ENCODE assay signal across 19 cellular contexts in the genomic region with DNA sequence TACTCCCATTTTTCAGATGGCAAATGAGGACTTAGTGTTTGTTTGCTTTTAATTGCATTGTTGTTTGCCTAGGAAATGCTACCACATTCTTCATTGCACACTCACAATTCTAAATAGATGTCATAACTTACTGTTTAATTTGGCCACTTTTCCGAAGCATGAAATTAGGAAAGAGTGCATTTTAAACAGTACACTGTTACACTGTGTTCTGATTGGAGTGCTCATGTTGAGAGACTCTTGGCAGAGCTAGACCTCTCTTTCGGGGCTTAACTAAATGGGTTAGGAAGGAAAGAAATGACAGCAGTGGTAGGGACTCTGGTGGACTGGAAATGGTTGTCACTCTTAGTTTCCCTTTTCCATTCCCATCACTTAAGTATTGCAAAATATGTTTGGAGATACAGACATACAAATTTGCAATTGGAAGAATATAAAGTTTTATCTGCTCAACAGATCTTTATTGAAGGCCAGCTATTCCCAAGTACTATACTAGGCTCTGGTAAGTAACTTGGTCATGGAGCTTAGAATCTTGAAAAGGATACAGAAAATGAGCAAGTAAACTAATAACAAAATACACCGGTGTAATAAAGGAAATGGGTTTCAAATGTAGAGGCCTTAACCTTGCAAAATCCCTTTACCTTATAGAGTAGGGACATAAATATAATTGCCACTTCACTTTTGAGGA.
DNase-seq lines count a peak whose midpoint lies in the region; ATAC-seq, FAIRE-seq and TF ChIP-seq lines count a peak whose summit lies in the region.
"Had no signal": no experiment of that assay in that cellular context is flagged by ENCODE, and none has a peak within 500 bp of the region (broad histone marks: within the 10 kb centered on the region; RNA-seq: fewer than 3 reads in every experiment).

No MANE protein-coding gene starts in this region.

- H3K9ac ChIP-seq in liver (ENCODE audit: low read depth in 1 of 2, low read length in 2 of 2) (no peak overlapping the region), HepG2 (ENCODE audit: insufficient read depth, low read depth, low read length) (no peak overlapping the region)

- intact Hi-C loops in HepG2 (cut with micrococcal nuclease; ENCODE audit: unreplicated experiment): no loop called here
- intact Hi-C loops in left lung (cut with DNase I): no loop called here
- intact Hi-C loops in upper lobe of right lung (cut with DNase I): no loop called here

- H3K36me3 ChIP-seq in liver (ENCODE audit: control insufficient read depth in 4 of 4, insufficient read depth in 3 of 4, low read depth in 1 of 4, low read length in 3 of 4): peaks cover 0 to 12% (median 1%) of the 10 kb centered on the region in 4 donors
- no peaks in the 10 kb centered on the region for H3K36me3 ChIP-seq in HepG2 (replicated peaks in 1 of 2; ENCODE audit: control insufficient read depth in 1 of 2, insufficient read depth in 2 of 2, low read length in 2 of 2)
- peaks cover 0 to 68% of the 10 kb centered on the region in 2 donors for H3K36me3 ChIP-seq in left lung
- H3K36me3 ChIP-seq in upper lobe of right lung: peaks cover 18% of the 10 kb centered on the region

- CTCF ChIA-PET in HepG2 (lab: Yijun Ruan, JAX; ENCODE audit: low intra/inter-chr PET ratio, low total read pairs): no interaction called here

- H3K27me3 ChIP-seq in liver (ENCODE audit: control insufficient read depth in 4 of 4, insufficient read depth in 4 of 4, low read length in 3 of 4) (no peaks in the 10 kb centered on the region), HepG2 (ENCODE audit: control insufficient read depth in 1 of 2, insufficient read depth in 2 of 2, low read length in 2 of 2) (no peaks in the 10 kb centered on the region), left lung (no peaks in the 10 kb centered on the region), upper lobe of right lung (no peaks in the 10 kb centered on the region)

- DNase-seq in HepG2 (ENCODE audit: low spot score) (no peak), left lung (no peak), upper lobe of right lung (no peak), HuH-7 (ENCODE audit: low spot score) (no peak), DMS79 treated with DMSO at 0.1 percent for 48 hours (lab: John Stamatoyannopoulos, UW) (no peak), G401 (ENCODE audit: low spot score) (no peak)
- DNase-seq: ACHN; Calu3; CD4-positive, CD25-positive, alpha-beta regulatory T cell; DMS79; GDM1; HFFc6; NCI-H2081 treated with DMSO at 0.1 percent for 48 hours; NCI-H2227 treated with DMSO at 0.1 percent for 48 hours; NCI-H524 treated with DMSO at 0.1 percent for 48 hours had no signal

- H3K79me2 ChIP-seq in HepG2 (ENCODE audit: insufficient read depth, low read length): no peaks in the 10 kb centered on the region

- TF ChIP-seq EP300 in HepG2 (IDR thresholded peaks at IDR 0.05; ENCODE audit: low read depth in 2 of 2, low read length in 2 of 2) (no peak), HepG2 (CRISPR knock-in tag; IDR thresholded peaks at IDR 0.05; ENCODE audit: borderline replicate concordance) (no peak)

- H3K4me3 ChIP-seq in liver (ENCODE audit: low read depth in 1 of 3, low read length in 3 of 3): no peak overlapping the region
- H3K4me3 ChIP-seq in HepG2 (replicated peaks in 1 of 3; ENCODE audit: insufficient read depth in 1 of 3, low read depth in 2 of 3, low read length in 3 of 3): no peak overlapping the region
- no peak overlapping the region for H3K4me3 ChIP-seq in left lung
- H3K4me3 ChIP-seq in upper lobe of right lung: no peak overlapping the region
- H3K4me3 ChIP-seq: PC-9 had no signal

- H3K4me1 ChIP-seq in liver (ENCODE audit: control insufficient read depth in 4 of 4, insufficient read depth in 4 of 4, low read length in 3 of 4) (peaks cover 0 to 30% (median 29%) of the 10 kb centered on the region in 4 donors), HepG2 (ENCODE audit: insufficient read depth, low read length) (no peaks in the 10 kb centered on the region), left lung (no peaks in the 10 kb centered on the region), upper lobe of right lung (no peaks in the 10 kb centered on the region)

- BruUV-seq in HepG2 (replicated peaks; lab: Mats Ljungman, UMichigan): no TSS peak

- peak overlapping the region; percentile 56 to 76 for H3K27ac ChIP-seq in liver (ENCODE audit: low read depth in 1 of 2, low read length in 2 of 2)
- no peak overlapping the region for H3K27ac ChIP-seq in HepG2 (ENCODE audit: extremely low read length, insufficient read depth, low read length)
- peak overlapping the region; percentile 48 for H3K27ac ChIP-seq in VCaP
- peak overlapping the region; percentile 2 to 20 for H3K27ac ChIP-seq in left lung
- no peak overlapping the region for H3K27ac ChIP-seq in upper lobe of right lung
- H3K27ac ChIP-seq: PC-9 had no signal

- no peak overlapping the region for H3K4me2 ChIP-seq in HepG2 (ENCODE audit: low read depth, low read length)
- H3K4me2 ChIP-seq: PC-9 had no signal

- TF ChIP-seq POLR2A in HepG2 (IDR thresholded peaks at IDR 0.05; ENCODE audit: insufficient read depth in 1 of 2, low read depth in 2 of 2, low read length in 2 of 2): no peak

- POLR2A ChIA-PET in HepG2 (lab: Yijun Ruan, JAX): no interaction called here

- WGBS in liver: 55% methylated on average over 3 of the region's 3 CpGs
- WGBS in HepG2 (ENCODE audit: low lambda C conversion rate): 97% methylated on average over 3 of the region's 3 CpGs

- no peak for FAIRE-seq in HepG2 (lab: Jason Lieb, UNC)
- FAIRE-seq: H1 had no signal

- TF ChIP-seq RAD21 in liver (IDR thresholded peaks at IDR 0.05): peak; percentile 27 to 43
- no peak for TF ChIP-seq RAD21 in HepG2 (CRISPR knock-in tag; IDR thresholded peaks at IDR 0.05)

- ATAC-seq in HepG2 (no peak), left lung (peak; percentile 93), upper lobe of right lung (peak; percentile 96)

- in situ Hi-C loops in HepG2 (cut with HindIII; ENCODE audit: extremely low pct_ligation_motif_present, low pct_unique_long_range_greater_than_20kb) (no loop called here), G401 (cut with HindIII; ENCODE audit: low sequenced_read_pairs) (no loop called here)

- H3K9me3 ChIP-seq in liver (ENCODE audit: control insufficient read depth in 4 of 4, low read length in 3 of 4): no peaks in the 10 kb centered on the region
- H3K9me3 ChIP-seq in HepG2 (ENCODE audit: low read length): no peaks in the 10 kb centered on the region
- no peaks in the 10 kb centered on the region for H3K9me3 ChIP-seq in left lung
- no peaks in the 10 kb centered on the region for H3K9me3 ChIP-seq in upper lobe of right lung

- no peak overlapping the region for H2AFZ ChIP-seq in HepG2 (ENCODE audit: low read length)
- H2AFZ ChIP-seq: PC-9 had no signal

- no peaks in the 10 kb centered on the region for H4K20me1 ChIP-seq in HepG2 (ENCODE audit: insufficient read depth, low read length)

- no peak for TF ChIP-seq CTCF in liver (IDR thresholded peaks at IDR 0.05; ENCODE audit: low read depth, low read length, missing input control)
- no peak for TF ChIP-seq CTCF in HepG2 (CRISPR knock-in tag; IDR thresholded peaks at IDR 0.05)
- no peak for TF ChIP-seq CTCF in VCaP (conservative IDR thresholded peaks at IDR 0.05)
- TF ChIP-seq CTCF in left lung (IDR thresholded peaks at IDR 0.05): no peak
- TF ChIP-seq CTCF in upper lobe of right lung (IDR thresholded peaks at IDR 0.05): no peak

TF ChIP-seq in liver, 16 proteins besides CTCF, POLR2A, EP300 and RAD21 (continues in another document):
- TF ChIP-seq YY1 (IDR thresholded peaks at IDR 0.05) (peak; percentile 90), HNF4G (IDR thresholded peaks at IDR 0.05) (peak; percentile 38), FOXA1 (IDR thresholded peaks at IDR 0.05) (peak; percentile 90)
- TF ChIP-seq, protein P1, sequence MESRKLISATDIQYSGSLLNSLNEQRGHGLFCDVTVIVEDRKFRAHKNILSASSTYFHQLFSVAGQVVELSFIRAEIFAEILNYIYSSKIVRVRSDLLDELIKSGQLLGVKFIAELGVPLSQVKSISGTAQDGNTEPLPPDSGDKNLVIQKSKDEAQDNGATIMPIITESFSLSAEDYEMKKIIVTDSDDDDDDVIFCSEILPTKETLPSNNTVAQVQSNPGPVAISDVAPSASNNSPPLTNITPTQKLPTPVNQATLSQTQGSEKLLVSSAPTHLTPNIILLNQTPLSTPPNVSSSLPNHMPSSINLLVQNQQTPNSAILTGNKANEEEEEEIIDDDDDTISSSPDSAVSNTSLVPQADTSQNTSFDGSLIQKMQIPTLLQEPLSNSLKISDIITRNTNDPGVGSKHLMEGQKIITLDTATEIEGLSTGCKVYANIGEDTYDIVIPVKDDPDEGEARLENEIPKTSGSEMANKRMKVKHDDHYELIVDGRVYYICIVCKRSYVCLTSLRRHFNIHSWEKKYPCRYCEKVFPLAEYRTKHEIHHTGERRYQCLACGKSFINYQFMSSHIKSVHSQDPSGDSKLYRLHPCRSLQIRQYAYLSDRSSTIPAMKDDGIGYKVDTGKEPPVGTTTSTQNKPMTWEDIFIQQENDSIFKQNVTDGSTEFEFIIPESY (IDR thresholded peaks at IDR 0.05): peak; percentile 87
- TF ChIP-seq, protein P2, sequence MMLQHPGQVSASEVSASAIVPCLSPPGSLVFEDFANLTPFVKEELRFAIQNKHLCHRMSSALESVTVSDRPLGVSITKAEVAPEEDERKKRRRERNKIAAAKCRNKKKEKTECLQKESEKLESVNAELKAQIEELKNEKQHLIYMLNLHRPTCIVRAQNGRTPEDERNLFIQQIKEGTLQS (IDR thresholded peaks at IDR 0.05): peak; percentile 85

TF ChIP-seq in HepG2, 621 proteins besides CTCF, POLR2A, EP300 and RAD21 (continues in another document):
- TF ChIP-seq ZNF274 (CRISPR knock-in tag; IDR thresholded peaks at IDR 0.05) (no peak), NR2F2 (IDR thresholded peaks at IDR 0.05; ENCODE audit: borderline replicate concordance, low read depth) (no peak), EED (CRISPR knock-in tag; IDR thresholded peaks at IDR 0.05) (no peak), SALL1 (CRISPR knock-in tag; IDR thresholded peaks at IDR 0.05) (no peak)
- TF ChIP-seq, protein P3, sequence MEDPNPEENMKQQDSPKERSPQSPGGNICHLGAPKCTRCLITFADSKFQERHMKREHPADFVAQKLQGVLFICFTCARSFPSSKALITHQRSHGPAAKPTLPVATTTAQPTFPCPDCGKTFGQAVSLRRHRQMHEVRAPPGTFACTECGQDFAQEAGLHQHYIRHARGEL (CRISPR knock-in tag; IDR thresholded peaks at IDR 0.05): no peak
- TF ChIP-seq, protein P4, sequence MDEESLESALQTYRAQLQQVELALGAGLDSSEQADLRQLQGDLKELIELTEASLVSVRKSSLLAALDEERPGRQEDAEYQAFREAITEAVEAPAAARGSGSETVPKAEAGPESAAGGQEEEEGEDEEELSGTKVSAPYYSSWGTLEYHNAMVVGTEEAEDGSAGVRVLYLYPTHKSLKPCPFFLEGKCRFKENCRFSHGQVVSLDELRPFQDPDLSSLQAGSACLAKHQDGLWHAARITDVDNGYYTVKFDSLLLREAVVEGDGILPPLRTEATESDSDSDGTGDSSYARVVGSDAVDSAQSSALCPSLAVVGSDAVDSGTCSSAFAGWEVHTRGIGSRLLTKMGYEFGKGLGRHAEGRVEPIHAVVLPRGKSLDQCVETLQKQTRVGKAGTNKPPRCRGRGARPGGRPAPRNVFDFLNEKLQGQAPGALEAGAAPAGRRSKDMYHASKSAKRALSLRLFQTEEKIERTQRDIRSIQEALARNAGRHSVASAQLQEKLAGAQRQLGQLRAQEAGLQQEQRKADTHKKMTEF (CRISPR knock-in tag; IDR thresholded peaks at IDR 0.05): no peak

Comparison
In these comparisons a context has a peak if more than half of its experiments do, and no peak if none do; other contexts are left out.
1. H3K27ac ChIP-seq: peak in liver (2 of 2), VCaP (single experiment) and left lung (2 of 2); none in HepG2 (single experiment) and upper lobe of right lung (single experiment).